In the genomic region with DNA sequence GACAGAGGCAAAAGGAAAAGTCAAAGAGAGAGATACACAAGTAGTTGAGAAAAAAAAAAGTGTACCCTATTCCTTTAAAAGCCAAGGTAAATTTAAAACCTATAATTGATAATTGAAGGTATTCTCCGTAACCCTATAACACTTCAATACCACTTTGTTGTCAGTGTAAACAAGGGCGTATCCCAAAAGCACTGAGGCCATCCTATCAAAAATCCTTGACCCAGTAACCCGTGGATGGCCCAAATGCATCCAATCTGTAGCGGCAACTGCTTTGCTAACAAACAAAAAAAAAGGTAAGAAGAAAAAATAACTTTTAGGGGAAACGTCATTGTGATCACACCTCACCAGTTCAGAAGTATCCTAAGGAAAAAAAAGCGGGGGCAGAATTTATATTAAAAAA, we compare ENCODE assay signal across 20 cellular contexts. TPM values are rescaled to one million over a fixed set of nuclear protein-coding genes. Genes with fewer than 3 reads are reported as not detected.
A peak's percentile ranks its signal among the peaks of the same experiment; 100 is the strongest.
DNase-seq lines count a peak whose midpoint lies in the region; ATAC-seq, FAIRE-seq and TF ChIP-seq lines count a peak whose summit lies in the region.
"Had no signal": no experiment of that assay in that cellular context is flagged by ENCODE, and none has a peak within 500 bp of the region (broad histone marks: within the 10 kb centered on the region; RNA-seq: fewer than 3 reads in every experiment).

No MANE protein-coding gene starts in this region.

- H3K4me2 ChIP-seq in GM23338 (0 out of 2 replicates have a peak overlapping the region, but pooled peaks have one; percentile 19), OCI-LY3 (ENCODE audit: low read length) (peak overlapping the region; percentile 91), K562 (ENCODE audit: insufficient read depth, low read length) (no peak overlapping the region)
- H3K4me2 ChIP-seq: SK-N-SH had no signal

- no TSS peak for BruUV-seq in K562 (replicated peaks; lab: Mats Ljungman, UMichigan)

- no peak for TF ChIP-seq POLR2A in K562 (conservative IDR thresholded peaks at IDR 0.05)

- H3K27me3 Mint-ChIP-seq in GM23338 (ENCODE audit: insufficient read depth, low read depth, poor library complexity), result peaks cover 13% of the 10 kb centered on the region
- no peaks in the 10 kb centered on the region for H3K27me3 Mint-ChIP-seq in memory B cell

- POLR2A ChIA-PET in K562 (lab: Yijun Ruan, JAX), result no interaction called here

- H3K27ac ChIP-seq in GM23338 (ENCODE audit: low read depth) (no peak overlapping the region), OCI-LY3 (ENCODE audit: low read length) (no peak overlapping the region), K562 (ENCODE audit: extremely low read depth, low read depth, low read length) (no peak overlapping the region)

- H3K4me1 Mint-ChIP-seq in GM23338 (peaks cover 25% of the 10 kb centered on the region), memory B cell (peaks cover 26% of the 10 kb centered on the region)

- no peaks in the 10 kb centered on the region for H3F3A ChIP-seq in GM23338 (replicated peaks; ENCODE audit: low read depth)

- peaks cover 11% of the 10 kb centered on the region; the same call in 1 of the 2 replicates for H3K9me2 ChIP-seq in GM23338 (ENCODE audit: insufficient read depth)
- H3K9me2 ChIP-seq: SK-N-SH had no signal

- H3K4me3 ChIP-seq in GM23338 (no peak overlapping the region), OCI-LY3 (ENCODE audit: low read length) (no peak overlapping the region), K562 (no peak overlapping the region)

- TF ChIP-seq CTCF in GM23338 (conservative IDR thresholded peaks at IDR 0.05; ENCODE audit: low read depth in 2 of 2) (no peak), OCI-LY3 (IDR thresholded peaks at IDR 0.05; ENCODE audit: low read depth, low read length) (no peak), K562 (IDR thresholded peaks at IDR 0.05 in 2 of 3, conservative IDR thresholded peaks at IDR 0.05 in 1 of 3; ENCODE audit: insufficient read depth in 2 of 3, low read depth in 1 of 3, low read length in 3 of 3) (no peak)

- ATAC-seq in GM23338 (no peak), K562 (no peak), memory B cell (ENCODE audit: low read depth) (no peak), GM18861 (IDR thresholded peaks at IDR 0.05; ENCODE audit: unreplicated experiment) (no peak)
- ATAC-seq: HCT116 had no signal

- H3K4me1 ChIP-seq in GM23338 (ENCODE audit: insufficient read depth) (peaks cover 9% of the 10 kb centered on the region), OCI-LY3 (ENCODE audit: low read length) (peaks cover 40% of the 10 kb centered on the region), K562 (replicated peaks in 1 of 2; ENCODE audit: control insufficient read depth in 2 of 2, insufficient read depth in 2 of 2, low read length in 2 of 2) (peaks cover 22 to 35% of the 10 kb centered on the region in 2 experiments)

- no peaks in the 10 kb centered on the region for H3K36me3 ChIP-seq in GM23338 (ENCODE audit: insufficient read depth)
- H3K36me3 ChIP-seq in OCI-LY3 (replicated peaks; ENCODE audit: low read depth, low read length), result no peaks in the 10 kb centered on the region
- no peaks in the 10 kb centered on the region for H3K36me3 ChIP-seq in K562 (ENCODE audit: control insufficient read depth, insufficient read depth, low read length)

- H3K36me3 Mint-ChIP-seq in GM23338 (ENCODE audit: low read depth), result peaks cover 6% of the 10 kb centered on the region; the same call in 2 of the 3 replicates
- peaks cover 6% of the 10 kb centered on the region for H3K36me3 Mint-ChIP-seq in memory B cell

- DNase-seq in GM23338 (ENCODE audit: low spot score) (no peak), K562 (ENCODE audit: extremely low read depth in 1 of 4, low spot score in 3 of 4) (no peak), memory B cell (ENCODE audit: low spot score in 2 of 2) (no peak), NCI-H2196 (lab: John Stamatoyannopoulos, UW; ENCODE audit: unreplicated experiment) (no peak)
- no peak for DNase-seq in stimulated activated naive CD4-positive, alpha-beta T cell treated with Interleukin-2 at 50 U/mL for 16 hours (lab: John Stamatoyannopoulos, UW)
- DNase-seq: CD4-positive, CD25-positive, alpha-beta regulatory T cell; DND-41; MV-4-11; NCI-H1105 treated with DMSO at 0.1 percent for 48 hours; NCI-H1694 treated with DMSO at 0.1 percent for 48 hours; NCI-H82; SIG-M5; SK-N-SH had no signal

- H3K9me3 ChIP-seq in OCI-LY3 (ENCODE audit: insufficient read depth, low read length) (no peaks in the 10 kb centered on the region), K562 (replicated peaks; ENCODE audit: control insufficient read depth, insufficient read depth, low read depth, low read length) (no peaks in the 10 kb centered on the region)
- H3K9me3 ChIP-seq: SK-N-SH had no signal

- WGBS in K562 (ENCODE audit: insufficient coverage, low coverage, missing lambda C conversion rate), result 71% methylated on average over 6 of the region's 6 CpGs

- peaks cover 5% of the 10 kb centered on the region for H3K9me1 ChIP-seq in K562 (ENCODE audit: control insufficient read depth, insufficient read depth, low read length)

- no peak overlapping the region for H3K4me3 Mint-ChIP-seq in GM23338
- peak overlapping the region; percentile 39 for H3K4me3 Mint-ChIP-seq in memory B cell

- no peaks in the 10 kb centered on the region for H3K79me2 ChIP-seq in GM23338 (replicated peaks; ENCODE audit: insufficient read depth)
- peaks cover 3% of the 10 kb centered on the region for H3K79me2 ChIP-seq in OCI-LY3 (ENCODE audit: low read length)
- no peaks in the 10 kb centered on the region for H3K79me2 ChIP-seq in K562 (ENCODE audit: control insufficient read depth, insufficient read depth, low read length)

- H3K27ac Mint-ChIP-seq in GM23338 (no peak overlapping the region), memory B cell (peak overlapping the region; percentile 39)

- H3K9ac ChIP-seq in OCI-LY3 (ENCODE audit: low read length), result peak overlapping the region; percentile 33; the same call in 1 of the 2 replicates
- H3K9ac ChIP-seq in K562 (ENCODE audit: insufficient read depth in 1 of 2, low read depth in 2 of 2, low read length in 2 of 2), result no peak overlapping the region
- H3K9ac ChIP-seq: SK-N-SH had no signal

- H3K27me3 ChIP-seq in GM23338 (ENCODE audit: insufficient read depth) (no peaks in the 10 kb centered on the region), OCI-LY3 (ENCODE audit: low read depth, low read length) (no peaks in the 10 kb centered on the region), K562 (ENCODE audit: control insufficient read depth in 2 of 2, insufficient read depth in 2 of 2, low read length in 2 of 2) (no peaks in the 10 kb centered on the region)

- no peak for FAIRE-seq in K562 (lab: Jason Lieb, UNC)
- FAIRE-seq: GM12892, GM18507, GM19239, H1 had no signal

- TF ChIP-seq RAD21 in K562 (CRISPR knock-in tag; conservative IDR thresholded peaks at IDR 0.05 in 1 of 2, IDR thresholded peaks at IDR 0.05 in 1 of 2), result no peak

- H2AFZ ChIP-seq in GM23338 (peak overlapping the region; percentile 19; the same call in 1 of the 2 replicates), OCI-LY3 (ENCODE audit: low read depth, low read length) (no peak overlapping the region), K562 (ENCODE audit: low read depth, low read length) (no peak overlapping the region)

- H3K9me3 Mint-ChIP-seq in GM23338 (peaks cover 5% of the 10 kb centered on the region; the same call in 1 of the 3 replicates), memory B cell (no peaks in the 10 kb centered on the region)

- CTCF ChIA-PET in K562 (lab: Yijun Ruan, JAX; ENCODE audit: low intra/inter-chr PET ratio), result no interaction called here

- intact Hi-C loops in K562 (cut with micrococcal nuclease), result no loop called here

- in situ Hi-C loops in K562 (cut with MboI), result no loop called here

- no peak for TF ChIP-seq EP300 in K562 (IDR thresholded peaks at IDR 0.05; ENCODE audit: low read length)

- H4K20me1 ChIP-seq in GM23338 (replicated peaks; ENCODE audit: insufficient read depth) (no peaks in the 10 kb centered on the region), OCI-LY3 (ENCODE audit: insufficient read depth, low read length) (no peaks in the 10 kb centered on the region), K562 (replicated peaks; ENCODE audit: control insufficient read depth, insufficient read depth, low read length) (no peaks in the 10 kb centered on the region)

TF ChIP-seq in K562, 482 proteins besides CTCF, POLR2A, EP300 and RAD21 (continues in another document):
- TF ChIP-seq PYGO2 (tag; IDR thresholded peaks at IDR 0.05) (no peak), MECOM (CRISPR knock-in tag; IDR thresholded peaks at IDR 0.05) (no peak), HLTF (IDR thresholded peaks at IDR 0.05) (no peak), ZNF512 (tag; IDR thresholded peaks at IDR 0.05) (peak; percentile 52; the same call in 1 of the 2 replicates)

RNA-seq across cellular contexts. Expression of gene NAPEPLD, which starts 5.1 kb away (rescaled TPM):
- 9.4 and 12.2 TPM in 2 replicates for total RNA-seq in GM23338 (2014; rRNA removed; shearing (Covaris generic))
- polyA plus RNA-seq in GM23338 (2016; fragmentation: Nextera tagmentation; extraction: Ambion mirVana) (9.4 and 10.7 TPM in 2 replicates), K562 (2011; rRNA removed) (9.9 and 11.0 TPM in 2 replicates), K562 (2014; fragmentation: Illumina TruSeq; extraction: Trizol) (5.9 and 7.1 TPM in 2 replicates), K562 (2014; fragmentation: Nextera tagmentation; extraction: Ambion mirVana) (1 to 10 TPM; 5.7 to 7.7 TPM), K562 (2014; rRNA removed) (5.6 and 6.9 TPM in 2 replicates)
- 24.9 and 78.6 TPM in 2 replicates for total RNA-seq in K562 (2011; cell fraction: chromatin; rRNA removed; ENCODE audit: low replicate concordance)
- total RNA-seq in K562 (2011; cell fraction: nucleolus; rRNA removed), result 16.2 and 17.8 TPM in 2 replicates
- 32.8 and 53.8 TPM in 2 replicates for total RNA-seq in K562 (2011; cell fraction: nucleoplasm; rRNA removed)
- total RNA-seq in K562 (2014; rRNA removed) (3.2 and 3.7 TPM in 2 replicates), K562 (2014; rRNA removed; fragmentation: Illumina TruSeq; extraction: Trizol) (7.5 and 8.5 TPM in 2 replicates), K562 (2015; rRNA removed; fragmentation: Illumina TruSeq; extraction: Trizol) (6.4 and 7.6 TPM in 2 replicates), K562 (2021) (7.7 and 8.4 TPM in 2 replicates)
- polyA plus RNA-seq in K562 (2011; cell fraction: cytosol; rRNA removed), result 2.3 and 4.9 TPM in 2 replicates
- polyA plus RNA-seq in K562 (2011; cell fraction: nucleus; rRNA removed), result 22.0 and 24.8 TPM in 2 replicates
- polyA plus RNA-seq in K562 (2012), result 5.8 and 7.7 TPM in 2 replicates
- polyA minus RNA-seq in K562 (2011; rRNA and poly(A)+ RNA removed), result 12.4 and 15.3 TPM in 2 replicates
- polyA minus RNA-seq in K562 (2011; cell fraction: cytosol; rRNA and poly(A)+ RNA removed), result 2.4 and 5.5 TPM in 2 replicates
- polyA minus RNA-seq in K562 (2011; cell fraction: nucleus; rRNA and poly(A)+ RNA removed), result 12.9 and 16.0 TPM in 2 replicates
